14 cellular contexts compared by ENCODE assay signal in the genomic region with DNA sequence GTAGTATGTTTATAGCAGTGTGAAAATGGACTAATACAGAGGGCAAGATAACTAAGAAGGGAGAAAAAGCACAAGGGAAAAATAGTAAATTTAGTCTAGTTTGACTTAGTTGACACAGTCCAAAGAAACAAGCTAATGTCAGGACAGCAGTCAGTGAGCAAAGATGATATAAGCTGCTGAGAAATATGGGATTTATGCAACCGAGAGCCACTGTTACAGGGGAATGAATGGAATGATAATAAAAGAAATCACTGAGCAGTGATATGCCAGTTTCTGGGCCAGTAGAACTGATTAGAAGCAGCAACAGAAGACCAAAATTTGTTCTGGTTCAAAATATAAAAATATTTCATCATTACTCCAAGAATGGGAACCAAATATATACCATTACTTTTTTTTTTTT.
"Had no signal": no experiment of that assay in that cellular context is flagged by ENCODE, and none has a peak within 500 bp of the region (broad histone marks: within the 10 kb centered on the region; RNA-seq: fewer than 3 reads in every experiment).

No MANE protein-coding gene starts in this region.

- H3K4me1 Mint-ChIP-seq: activated naive CD4-positive, alpha-beta T cell treated with anti-CD3 and anti-CD28 coated beads, Interleukin-2, amount 10 ng/mL, durations not matched to agents 7 days and 5 days; activated T-helper 17 cell treated with anti-CD3 and anti-CD28 coated beads, Interleukin-2, amount 50 U/mL, for 72 hours had no signal

- H3K9me3 Mint-ChIP-seq: central memory CD8-positive, alpha-beta T cell had no signal

- H3K27me3 Mint-ChIP-seq: activated naive CD4-positive, alpha-beta T cell treated with anti-CD3 and anti-CD28 coated beads, Interleukin-2, amount 10 ng/mL, durations not matched to agents 7 days and 5 days; activated T-helper 17 cell treated with anti-CD3 and anti-CD28 coated beads, Interleukin-2, amount 50 U/mL, for 72 hours; central memory CD8-positive, alpha-beta T cell; stimulated activated naive CD8-positive, alpha-beta T cell treated with anti-CD3 and anti-CD28 coated beads, Interleukin-15, amount 100 ng/mL, for 72 hours; T-cell had no signal

- ATAC-seq: activated T-helper 17 cell treated with anti-CD3 and anti-CD28 coated beads, Interleukin-2, amount 50 U/mL, for 72 hours; body of pancreas; gastroesophageal sphincter; stimulated activated naive CD8-positive, alpha-beta T cell treated with anti-CD3 and anti-CD28 coated beads, Interleukin-15, amount 100 ng/mL, for 72 hours; T-cell had no signal

- DNase-seq: activated CD4-positive, alpha-beta T cell treated with anti-CD3 and anti-CD28 coated beads for 4 hours; activated naive CD4-positive, alpha-beta T cell treated with anti-CD3 and anti-CD28 coated beads, Interleukin-2, amount 10 ng/mL, durations not matched to agents 7 days and 5 days; adrenal gland; body of pancreas; mesendoderm; sigmoid colon; stimulated activated CD4-positive, alpha-beta T cell treated with anti-CD3 and anti-CD28 coated beads, Interleukin-2, amount 100 ng/mL, for 48 hours; stimulated activated naive CD8-positive, alpha-beta T cell treated with anti-CD3 and anti-CD28 coated beads, Interleukin-15, amount 100 ng/mL, for 72 hours; T-cell had no signal

- H3K9me3 ChIP-seq: adrenal gland, body of pancreas had no signal

- H3K27ac ChIP-seq: adrenal gland, body of pancreas, gastroesophageal sphincter, VCaP had no signal

- H3K4me3 ChIP-seq: adrenal gland, body of pancreas, gastroesophageal sphincter, sigmoid colon, thoracic aorta had no signal

- H3K27me3 ChIP-seq: adrenal gland, body of pancreas, gastroesophageal sphincter, sigmoid colon had no signal

- H3K36me3 ChIP-seq: adrenal gland, gastroesophageal sphincter, sigmoid colon, thoracic aorta had no signal

- H3K27ac Mint-ChIP-seq: activated naive CD4-positive, alpha-beta T cell treated with anti-CD3 and anti-CD28 coated beads, Interleukin-2, amount 10 ng/mL, durations not matched to agents 7 days and 5 days; activated T-helper 17 cell treated with anti-CD3 and anti-CD28 coated beads, Interleukin-2, amount 50 U/mL, for 72 hours; stimulated activated naive CD8-positive, alpha-beta T cell treated with anti-CD3 and anti-CD28 coated beads, Interleukin-15, amount 100 ng/mL, for 72 hours had no signal

- H3K4me3 Mint-ChIP-seq: activated naive CD4-positive, alpha-beta T cell treated with anti-CD3 and anti-CD28 coated beads, Interleukin-2, amount 10 ng/mL, durations not matched to agents 7 days and 5 days; activated T-helper 17 cell treated with anti-CD3 and anti-CD28 coated beads, Interleukin-2, amount 50 U/mL, for 72 hours; central memory CD8-positive, alpha-beta T cell; stimulated activated naive CD8-positive, alpha-beta T cell treated with anti-CD3 and anti-CD28 coated beads, Interleukin-15, amount 100 ng/mL, for 72 hours; T-cell had no signal
